In the genomic region with DNA sequence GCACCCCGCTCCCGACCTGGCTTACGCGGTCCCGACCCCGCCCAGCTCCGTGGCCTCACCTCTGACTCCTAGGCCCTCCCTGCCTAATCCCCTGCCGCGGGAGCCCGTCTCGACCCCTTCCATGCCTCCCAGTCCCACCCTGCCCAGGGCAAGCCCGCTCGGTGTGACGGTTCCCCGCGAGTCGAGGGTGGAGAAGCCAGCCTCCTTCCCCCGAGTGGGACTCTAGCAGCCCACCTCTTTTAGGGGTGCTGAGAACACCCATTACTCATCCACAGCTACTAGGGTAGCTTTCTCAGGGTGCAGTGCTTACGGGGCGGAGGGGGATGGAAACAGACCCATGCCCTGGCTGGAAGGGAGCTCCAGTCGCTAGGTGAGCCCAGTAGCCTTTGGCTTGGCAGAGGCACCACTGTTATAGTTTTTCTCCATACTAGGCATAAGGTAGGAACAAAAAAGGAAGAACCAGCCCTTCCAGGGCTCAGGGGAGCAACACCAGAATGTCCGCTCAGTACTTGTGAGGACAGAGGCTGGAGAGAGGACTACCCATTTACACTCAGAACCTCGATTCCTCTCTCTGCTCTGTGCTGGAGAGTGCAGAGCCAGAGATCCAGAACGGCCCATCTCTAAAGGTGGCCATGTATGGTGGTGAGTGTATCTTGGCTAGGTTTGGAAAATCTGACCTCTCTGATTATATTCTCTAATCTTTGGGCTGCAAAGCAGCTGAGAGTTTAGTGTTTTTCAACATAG, we compare ENCODE assay signal across 7 cellular contexts.
DNase-seq lines count a peak whose midpoint lies in the region; ATAC-seq and TF ChIP-seq lines count a peak whose summit lies in the region.

No MANE protein-coding gene starts in this region.

- H3K4me3 ChIP-seq in cardiac fibroblast (replicated peaks in 1 of 2; ENCODE audit: low read depth in 2 of 2, low read length in 2 of 2): peak overlapping the region; percentile 91 to 97

- no peak for TF ChIP-seq CTCF in cardiac fibroblast (IDR thresholded peaks at IDR 0.05; ENCODE audit: low read depth, low read length)

- DNase-seq in NCI-H2227 treated with DMSO at 0.1 percent for 48 hours (lab: John Stamatoyannopoulos, UW): peak; percentile 12
- no peak for DNase-seq in cardiac fibroblast (ENCODE audit: low read depth in 2 of 2)
- DNase-seq in left kidney (ENCODE audit: low read depth, low spot score): peak; percentile 38
- peak in 14 of 49 donors; percentile 29 to 95 (median 52) for DNase-seq in substantia nigra (lab: John Stamatoyannopoulos, UW)
- DNase-seq in DMS153 treated with DMSO at 0.1 percent for 48 hours (lab: John Stamatoyannopoulos, UW; ENCODE audit: unreplicated experiment): no peak

- H3K27ac ChIP-seq in substantia nigra (ENCODE audit: low read depth, low read length, poor library complexity, severe bottlenecking): peak overlapping the region; percentile 95

- ATAC-seq in GM21367 (IDR thresholded peaks at IDR 0.05; ENCODE audit: unreplicated experiment): peak; percentile 3
- ATAC-seq in GM21526 (IDR thresholded peaks at IDR 0.05; ENCODE audit: low FRiP score, unreplicated experiment): no peak

Comparison
In these comparisons a context has a peak if more than half of its experiments do, and no peak if none do; other contexts are left out.
1. DNase-seq: peak in NCI-H2227 treated with DMSO at 0.1 percent for 48 hours (single experiment) and left kidney (single experiment); none in cardiac fibroblast (0 of 2) and DMS153 treated with DMSO at 0.1 percent for 48 hours (single experiment).